8 cellular contexts compared by ENCODE assay signal in the genomic region with DNA sequence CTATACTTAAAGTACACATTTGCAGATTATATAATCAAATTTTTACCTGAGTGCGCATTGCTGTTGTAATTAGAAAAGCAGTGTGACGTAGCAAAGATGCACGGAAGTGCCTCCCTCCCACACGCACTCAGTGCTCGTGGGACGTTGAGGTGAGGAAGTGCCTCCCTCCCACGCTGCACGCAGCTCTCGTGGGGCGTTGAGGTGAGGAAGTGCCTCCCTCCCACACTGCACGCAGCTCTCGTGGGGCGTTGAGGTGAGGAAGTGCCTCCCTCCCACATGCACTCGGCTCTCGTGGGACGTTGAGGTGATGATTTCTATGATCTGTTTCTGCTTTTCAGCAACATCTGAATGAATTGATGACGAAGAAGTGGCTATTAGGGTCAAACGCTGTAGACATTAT.
DNase-seq lines count a peak whose midpoint lies in the region; TF ChIP-seq lines count a peak whose summit lies in the region.

No MANE protein-coding gene starts in this region.

- TF ChIP-seq CTCF in NB4 (IDR thresholded peaks at IDR 0.05; ENCODE audit: low read depth, low read length) (no peak), GM10266 (IDR thresholded peaks at IDR 0.05; ENCODE audit: control insufficient read depth, insufficient read depth, low read depth, missing control alignments) (no peak)

- no peaks in the 10 kb centered on the region for H3K9me3 ChIP-seq in effector memory CD4-positive, alpha-beta T cell (ENCODE audit: control insufficient read depth, low read length)

- peaks cover 9% of the 10 kb centered on the region for H3K4me1 ChIP-seq in effector memory CD4-positive, alpha-beta T cell (ENCODE audit: control insufficient read depth, insufficient read depth, low read length, poor library complexity, severe bottlenecking)

- H3K36me3 ChIP-seq in effector memory CD4-positive, alpha-beta T cell (ENCODE audit: control insufficient read depth, insufficient read depth, low read length), result peaks cover 33% of the 10 kb centered on the region

- TF ChIP-seq POLR2A in NB4 (IDR thresholded peaks at IDR 0.05; ENCODE audit: extremely low read depth, insufficient read length), result no peak

- no peaks in the 10 kb centered on the region for H3K27me3 ChIP-seq in effector memory CD4-positive, alpha-beta T cell (replicated peaks; ENCODE audit: control insufficient read depth, insufficient read depth, low read length, poor library complexity, severe bottlenecking)

- H3K27ac ChIP-seq in effector memory CD4-positive, alpha-beta T cell (ENCODE audit: insufficient read depth, low read length, poor library complexity, severe bottlenecking), result peak overlapping the region; percentile 59

- DNase-seq in NB4 (ENCODE audit: low read depth), result peak; percentile 83
- DNase-seq in activated CD8-positive, alpha-beta memory T cell treated with anti-CD3 and anti-CD28 coated beads for 4 hours (ENCODE audit: low read depth in 2 of 2), result peak; percentile 73 to 91
- peak; percentile 60 to 71 (median 66) for DNase-seq in effector memory CD4-positive, alpha-beta T cell
- peak; percentile 68 for DNase-seq in stimulated activated CD8-positive, alpha-beta memory T cell treated with anti-CD3 and anti-CD28 coated beads, Interleukin-4, amount 100 ng/mL, for 24 hours (ENCODE audit: low read depth)
- no peak for DNase-seq in SIG-M5 treated with dmso at 0.1 percent for 504 hours (lab: John Stamatoyannopoulos, UW; ENCODE audit: unreplicated experiment)
- no peak for DNase-seq in GM10266 (ENCODE audit: extremely low spot score)
- no peak for DNase-seq in middle frontal gyrus (ENCODE audit: extremely low spot score, low spot score)
- no peak for DNase-seq in DMS79 treated with DMSO at 0.1 percent for 48 hours (lab: John Stamatoyannopoulos, UW)

- H3K4me3 ChIP-seq in NB4 (ENCODE audit: low read depth, low read length), result no peak overlapping the region
- no peak overlapping the region for H3K4me3 ChIP-seq in effector memory CD4-positive, alpha-beta T cell (ENCODE audit: insufficient read depth, low read depth, low read length, poor library complexity, severe bottlenecking)

Comparison
In these comparisons a context has a peak if more than half of its experiments do, and no peak if none do; other contexts are left out.
1. DNase-seq: peak in NB4 (single experiment), activated CD8-positive, alpha-beta memory T cell treated with anti-CD3 and anti-CD28 coated beads for 4 hours (2 of 2), effector memory CD4-positive, alpha-beta T cell (3 of 3) and stimulated activated CD8-positive, alpha-beta memory T cell treated with anti-CD3 and anti-CD28 coated beads, Interleukin-4, amount 100 ng/mL, for 24 hours (single experiment); none in SIG-M5 treated with dmso at 0.1 percent for 504 hours (single experiment), GM10266 (single experiment), middle frontal gyrus (single experiment) and DMS79 treated with DMSO at 0.1 percent for 48 hours (single experiment).